ENCODE assay signal across 24 cellular contexts in genomic region chr10:77833792-77834191, GRCh38.
"Had no signal": no experiment of that assay in that cellular context is flagged by ENCODE, and none has a peak within 500 bp of the region (broad histone marks: within the 10 kb centered on the region; RNA-seq: fewer than 3 reads in every experiment).

No MANE protein-coding gene starts in this region.

- FAIRE-seq: RCC 7860 had no signal

- H3K36me3 Mint-ChIP-seq: activated CD4-positive, alpha-beta memory T cell treated with anti-CD3 and anti-CD28 coated beads for 36 hours; activated naive CD8-positive, alpha-beta T cell treated with anti-CD3 and anti-CD28 coated beads for 36 hours had no signal

- H3K27ac ChIP-seq: breast epithelium, KMS-11 had no signal

- H3K9me3 ChIP-seq: breast epithelium, MG63 had no signal

- H3K27me3 Mint-ChIP-seq: activated CD4-positive, alpha-beta memory T cell treated with anti-CD3 and anti-CD28 coated beads for 36 hours; activated naive CD8-positive, alpha-beta T cell treated with anti-CD3 and anti-CD28 coated beads for 36 hours had no signal

- H3K4me3 ChIP-seq: breast epithelium, MG63 had no signal

- H3K27me3 ChIP-seq: breast epithelium, MG63 had no signal

- H3K27ac Mint-ChIP-seq: activated CD4-positive, alpha-beta memory T cell treated with anti-CD3 and anti-CD28 coated beads for 36 hours; activated naive CD8-positive, alpha-beta T cell treated with anti-CD3 and anti-CD28 coated beads for 36 hours; WTC11 had no signal

- ATAC-seq: activated T-cell treated with anti-CD3 and anti-CD28 coated beads, Interleukin-2, amount 50 U/mL, for 4 hours; WTC11 had no signal

- H3K4me3 Mint-ChIP-seq: activated CD4-positive, alpha-beta memory T cell treated with anti-CD3 and anti-CD28 coated beads for 36 hours; activated naive CD8-positive, alpha-beta T cell treated with anti-CD3 and anti-CD28 coated beads for 36 hours; activated T-cell treated with anti-CD3 and anti-CD28 coated beads, Interleukin-2, amount 50 U/mL, for 4 hours; T-helper 1 cell treated with Interleukin-12 subunit alpha and Interleukin-12 subunit beta and Interleukin-4 antibody, amounts not matched to agents 30 μg/mL and 1 μg/mL, for 36 hours; WTC11 had no signal

- H3K4me1 ChIP-seq: breast epithelium had no signal

- DNase-seq: activated CD4-positive, alpha-beta memory T cell treated with anti-CD3 and anti-CD28 coated beads for 36 hours; activated CD4-positive, alpha-beta T cell treated with anti-CD3 and anti-CD28 coated beads for 48 hours; activated CD4-positive, CD25-positive, alpha-beta regulatory T cell treated with anti-CD3 and anti-CD28 coated beads, Interleukin-2, amount 50 U/mL, for 72 hours; activated CD8-positive, alpha-beta memory T cell treated with anti-CD3 and anti-CD28 coated beads for 24 hours; activated effector memory CD4-positive, alpha-beta T cell treated with anti-CD3 and anti-CD28 coated beads, Interleukin-2, amount 50 U/mL, for 16 hours; activated naive CD4-positive, alpha-beta T cell treated with Interleukin-2 at 50 U/mL for 16 hours; activated naive CD8-positive, alpha-beta T cell treated with anti-CD3 and anti-CD28 coated beads for 36 hours; activated T-cell treated with anti-CD3 and anti-CD28 coated beads, Interleukin-2, amount 50 U/mL, for 4 hours; caudate nucleus; MG63; MV-4-11; NCI-H1092 treated with DMSO at 0.1 percent for 48 hours; NCI-H1417 treated with DMSO at 0.1 percent for 48 hours; NCI-H1694 treated with DMSO at 0.1 percent for 48 hours; NCI-H2029 treated with DMSO at 0.1 percent for 48 hours; NCI-H510A treated with DMSO at 0.1 percent for 48 hours; NCI-H69; SHP77 treated with DMSO at 0.1 percent for 48 hours; T-helper 9 cell had no signal

- H3K9me3 Mint-ChIP-seq: activated CD4-positive, alpha-beta memory T cell treated with anti-CD3 and anti-CD28 coated beads for 36 hours; activated naive CD8-positive, alpha-beta T cell treated with anti-CD3 and anti-CD28 coated beads for 36 hours; activated T-cell treated with anti-CD3 and anti-CD28 coated beads, Interleukin-2, amount 50 U/mL, for 4 hours; T-helper 1 cell treated with Interleukin-12 subunit alpha and Interleukin-12 subunit beta and Interleukin-4 antibody, amounts not matched to agents 30 μg/mL and 1 μg/mL, for 36 hours; WTC11 had no signal

- H3K4me2 ChIP-seq: KMS-11 had no signal
